Comparison of ENCODE assay signal across 30 cellular contexts in the genomic region with DNA sequence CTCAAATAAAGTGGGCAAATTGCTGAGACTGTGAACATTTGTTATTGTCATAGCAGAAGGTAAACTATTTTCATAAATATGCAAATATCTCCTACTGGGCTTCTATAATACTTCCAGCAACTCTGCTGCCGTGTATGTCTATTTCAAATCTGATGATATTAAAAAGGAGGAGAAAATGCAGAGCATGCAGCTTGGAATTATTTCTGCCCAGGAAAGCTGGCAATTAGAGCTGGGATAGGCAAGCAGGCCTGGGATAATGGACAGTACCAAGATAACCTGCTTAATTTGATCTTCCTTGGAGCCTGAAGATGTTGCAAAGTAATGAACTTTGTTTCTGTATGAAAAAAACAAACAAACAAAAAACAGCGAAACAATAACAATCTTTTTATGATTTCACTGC.
"Had no signal": no experiment of that assay in that cellular context is flagged by ENCODE, and none has a peak within 500 bp of the region (broad histone marks: within the 10 kb centered on the region; RNA-seq: fewer than 3 reads in every experiment).

No MANE protein-coding gene starts in this region.

- H3K9me3 ChIP-seq: ascending aorta, colonic mucosa had no signal

- H3K36me3 ChIP-seq: ascending aorta, cardiac muscle cell, colonic mucosa had no signal

- ATAC-seq: activated CD8-positive, alpha-beta T cell treated with anti-CD3 and anti-CD28 coated beads for 36 hours; activated naive CD8-positive, alpha-beta T cell treated with anti-CD3 and anti-CD28 coated beads, Interleukin-2, amount 50 U/mL, for 24 hours; activated T-cell treated with anti-CD3 and anti-CD28 coated beads, Interleukin-2, amount 50 U/mL, for 4 hours; activated T-cell treated with anti-CD3 and anti-CD28 coated beads, Interleukin-2, amount 50 U/mL, for 72 hours; activated T-helper 17 cell treated with anti-CD3 and anti-CD28 coated beads, Interleukin-2, amount 50 U/mL, for 72 hours had no signal

- H3K4me3 ChIP-seq: ascending aorta, cardiac muscle cell, colonic mucosa had no signal

- DNase-seq: activated B cell treated with CpG ODN at 0.5 μM for 24 hours; activated CD4-positive, alpha-beta memory T cell treated with anti-CD3 and anti-CD28 coated beads for 36 hours; activated CD4-positive, alpha-beta T cell treated with anti-CD3 and anti-CD28 coated beads for 4 hours; activated CD4-positive, alpha-beta T cell treated with anti-CD3 and anti-CD28 coated beads, Interleukin-2, amount 10 ng/mL, durations not matched to agents 24 days and 14 days; activated CD4-positive, alpha-beta T cell treated with anti-CD3 and anti-CD28 coated beads, Interleukin-2, amount 50 U/mL, for 1 hour; activated CD4-positive, alpha-beta T cell treated with anti-CD3 and anti-CD28 coated beads, Interleukin-2, amount 50 U/mL, for 4 hours; activated CD4-positive, CD25-positive, alpha-beta regulatory T cell treated with anti-CD3 and anti-CD28 coated beads, Interleukin-2, amount 50 U/mL, for 72 hours; activated CD8-positive, alpha-beta memory T cell treated with anti-CD3 and anti-CD28 coated beads, Interleukin-2, amount 50 U/mL, for 4 hours; activated CD8-positive, alpha-beta T cell treated with anti-CD3 and anti-CD28 coated beads for 36 hours; activated effector memory CD4-positive, alpha-beta T cell treated with anti-CD3 and anti-CD28 coated beads, Interleukin-2, amount 50 U/mL, for 16 hours; activated gamma-delta T cell treated with Interleukin-2 at 50 U/mL for 16 hours; activated naive CD4-positive, alpha-beta T cell; activated naive CD4-positive, alpha-beta T cell treated with anti-CD3 and anti-CD28 coated beads for 36 hours; activated naive CD8-positive, alpha-beta T cell treated with anti-CD3 and anti-CD28 coated beads, Interleukin-2, amount 10 ng/mL, durations not matched to agents 7 days and 5 days; activated naive CD8-positive, alpha-beta T cell treated with anti-CD3 and anti-CD28 coated beads, Interleukin-2, amount 50 U/mL, for 24 hours; activated T-cell treated with anti-CD3 and anti-CD28 coated beads for 4 hours; activated T-cell treated with anti-CD3 and anti-CD28 coated beads, Interleukin-2, amount 50 U/mL, for 1 hour; activated T-cell treated with anti-CD3 and anti-CD28 coated beads, Interleukin-2, amount 50 U/mL, for 4 hours; activated T-cell treated with anti-CD3 and anti-CD28 coated beads, Interleukin-2, amount 50 U/mL, for 72 hours; amygdala; anterior cingulate cortex; caudate nucleus; cerebellar nuclear complex; colonic mucosa; T-helper 2 cell; T-helper 9 cell had no signal

- H3K27me3 ChIP-seq: ascending aorta, cardiac muscle cell, colonic mucosa had no signal

- H3K4me1 ChIP-seq: ascending aorta, colonic mucosa had no signal

- H3K27ac ChIP-seq: ascending aorta, cardiac muscle cell, colonic mucosa, VCaP had no signal
